8 cellular contexts compared by ENCODE assay signal in the genomic region with DNA sequence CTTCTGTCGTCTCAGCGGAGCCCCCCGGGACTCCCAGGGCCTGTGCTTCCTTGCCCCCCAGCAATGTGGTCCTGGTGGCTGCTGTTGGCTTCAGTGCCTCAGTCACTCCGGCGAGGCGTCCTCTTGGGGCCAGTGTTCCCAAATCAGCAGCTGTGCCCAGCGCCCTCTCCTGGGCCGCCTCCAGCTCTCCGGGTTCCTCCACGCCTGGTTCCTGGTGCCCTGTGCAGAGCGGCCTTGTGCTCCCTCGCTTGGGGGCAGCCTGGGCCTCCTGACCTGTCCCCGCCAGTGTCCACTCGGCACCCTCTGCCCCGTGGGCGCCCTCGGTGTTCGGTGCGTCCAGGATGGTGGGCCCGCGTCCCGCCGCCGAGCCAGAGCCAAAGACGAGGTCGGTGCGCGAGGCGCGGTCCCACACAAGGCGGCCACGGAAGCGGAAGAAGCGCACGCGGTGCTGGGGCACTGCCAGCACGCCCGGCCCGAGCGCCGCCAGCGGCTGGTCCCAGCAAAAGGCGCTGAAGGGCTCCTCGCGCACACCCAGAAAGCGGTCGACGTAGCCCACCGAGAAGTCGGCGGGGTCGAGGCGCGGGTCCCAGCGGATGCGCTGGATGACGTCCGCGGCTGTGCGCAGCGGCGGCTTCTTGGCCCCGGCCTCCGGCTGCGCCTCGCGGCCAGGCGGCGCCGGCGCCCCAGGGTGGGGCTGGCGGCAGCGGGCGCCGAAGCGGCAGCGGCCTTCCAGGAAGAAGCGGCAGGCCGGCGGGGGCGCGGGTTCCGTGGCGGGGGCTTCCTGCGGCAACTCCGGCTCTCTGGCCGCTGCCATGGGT. TPM values are rescaled to one million over a fixed set of nuclear protein-coding genes. Genes with fewer than 3 reads are reported as not detected.
DNase-seq lines count a peak whose midpoint lies in the region; ATAC-seq and TF ChIP-seq lines count a peak whose summit lies in the region.

No MANE protein-coding gene starts in this region.

- DNase-seq in EL (peak; percentile 74), M059J (ENCODE audit: low read depth) (peak; percentile 59), choroid plexus epithelial cell (ENCODE audit: low read depth) (peak; percentile 70), left lobe of liver (ENCODE audit: low spot score) (peak; percentile 82)
- DNase-seq in activated CD4-positive, CD25-positive, alpha-beta regulatory T cell treated with anti-CD3 and anti-CD28 coated beads, Interleukin-2, amount 50 U/mL, for 72 hours: peak; percentile 67
- DNase-seq in stimulated activated CD4-positive, alpha-beta T cell treated with anti-CD3 and anti-CD28 coated beads, Interleukin-4, amount 100 ng/mL, for 24 hours: peak; percentile 63

- ATAC-seq in GM21825 (IDR thresholded peaks at IDR 0.05; ENCODE audit: unreplicated experiment): peak; percentile 7
- ATAC-seq in left lobe of liver: peak; percentile 38
- ATAC-seq in GM18858 (IDR thresholded peaks at IDR 0.05; ENCODE audit: unreplicated experiment): no peak

- peak; percentile 34 for TF ChIP-seq CTCF in choroid plexus epithelial cell (conservative IDR thresholded peaks at IDR 0.05; ENCODE audit: low read depth, low read length)

- H3K4me3 ChIP-seq in choroid plexus epithelial cell (ENCODE audit: low read depth, low read length): peak overlapping the region; percentile 72

RNA-seq across cellular contexts. Expression of a gene that starts 0.7 kb away (rescaled TPM):
- 1.2 and 2.0 TPM in 2 replicates for total RNA-seq in M059J (2014; rRNA removed; shearing (Covaris generic))
- total RNA-seq in left lobe of liver: 2.2 TPM

RNA-seq across cellular contexts. Expression of a gene that starts 10.2 kb away (rescaled TPM):
- total RNA-seq in M059J (2014; rRNA removed; shearing (Covaris generic)): 0.25 TPM in 1 of 2 replicates, not detected in the other
- total RNA-seq in left lobe of liver: 2.4 TPM

RNA-seq across cellular contexts. Expression of a gene that starts 13.9 kb away (rescaled TPM):
- total RNA-seq in M059J (2014; rRNA removed; shearing (Covaris generic)): 8.6 and 10.5 TPM in 2 replicates
- total RNA-seq in left lobe of liver: 57.8 TPM

RNA-seq across cellular contexts. Expression of a gene that starts 39.7 kb away (rescaled TPM):
- total RNA-seq in M059J (2014; rRNA removed; shearing (Covaris generic)): not detected in 2 replicates
- not detected for total RNA-seq in left lobe of liver

RNA-seq across cellular contexts. Expression of a gene that starts 47.7 kb away (rescaled TPM):
- total RNA-seq in M059J (2014; rRNA removed; shearing (Covaris generic)): not detected in 2 replicates
- total RNA-seq in left lobe of liver: 0.33 TPM
